8 cellular contexts compared by ENCODE assay signal in genomic region chr15:68924866-68925599, GRCh38. TPM values are rescaled to one million over a fixed set of nuclear protein-coding genes. Genes with fewer than 3 reads are reported as not detected.
DNase-seq lines count a peak whose midpoint lies in the region; ATAC-seq and TF ChIP-seq lines count a peak whose summit lies in the region.

No MANE protein-coding gene starts in this region.

- H3K27ac Mint-ChIP-seq in activated T-cell treated with anti-CD3 and anti-CD28 coated beads, Interleukin-2, amount 50 U/mL, for 24 hours = no peak overlapping the region
- H3K27ac Mint-ChIP-seq in nephron progenitor cell = no peak overlapping the region

- H3K9me2 ChIP-seq in Karpas-422 (replicated peaks; ENCODE audit: insufficient read depth, low read length) = no peaks in the 10 kb centered on the region
- no peaks in the 10 kb centered on the region for H3K9me2 ChIP-seq in PC-9 (ENCODE audit: insufficient read depth)

- H3K36me3 ChIP-seq in Karpas-422 (ENCODE audit: insufficient read depth, low read length) (no peaks in the 10 kb centered on the region), PC-9 (ENCODE audit: low read depth) (no peaks in the 10 kb centered on the region), fibroblast of lung (ENCODE audit: control insufficient read depth, insufficient read depth, low read length) (no peaks in the 10 kb centered on the region)

- H4K20me1 ChIP-seq in Karpas-422 (ENCODE audit: insufficient read depth, low read depth, low read length) (no peaks in the 10 kb centered on the region), PC-9 (ENCODE audit: insufficient read depth) (no peaks in the 10 kb centered on the region), fibroblast of lung (ENCODE audit: control insufficient read depth, extremely low read depth, insufficient read depth, low read length) (no peaks in the 10 kb centered on the region)

- intact Hi-C loops in PC-9 (cut with micrococcal nuclease; ENCODE audit: unreplicated experiment) = loop anchor here (1.0 to 5.0 kb wide), 7 partner anchors 48 to 673 kb away; no protein-coding TSS in a partner anchor

- BruUV-seq in PC-9 (replicated peaks; lab: Mats Ljungman, UMichigan) = no TSS peak

- no peak for ATAC-seq in HG03135 (IDR thresholded peaks at IDR 0.05; ENCODE audit: unreplicated experiment)

- H3K4me1 Mint-ChIP-seq in activated T-cell treated with anti-CD3 and anti-CD28 coated beads, Interleukin-2, amount 50 U/mL, for 24 hours (ENCODE audit: low read depth) = no peaks in the 10 kb centered on the region
- peaks cover 10% of the 10 kb centered on the region for H3K4me1 Mint-ChIP-seq in nephron progenitor cell

- H3K79me2 ChIP-seq in Karpas-422 (ENCODE audit: low read length) = no peaks in the 10 kb centered on the region
- H3K79me2 ChIP-seq in PC-9 (ENCODE audit: low read depth) = no peaks in the 10 kb centered on the region
- no peaks in the 10 kb centered on the region for H3K79me2 ChIP-seq in fibroblast of lung (ENCODE audit: control insufficient read depth, insufficient read depth, low read length)

- H3K4me3 ChIP-seq in Karpas-422 (ENCODE audit: low read length) = no peak overlapping the region
- no peak overlapping the region for H3K4me3 ChIP-seq in PC-9
- H3K4me3 ChIP-seq in fibroblast of lung (replicated peaks in 1 of 4; ENCODE audit: control extremely low read depth in 1 of 4, insufficient read depth in 1 of 4, low read depth in 3 of 4, low read length in 4 of 4) = no peak overlapping the region

- H3K27me3 ChIP-seq in Karpas-422 (ENCODE audit: low read length) (no peaks in the 10 kb centered on the region), PC-9 (ENCODE audit: insufficient read depth, low read depth) (no peaks in the 10 kb centered on the region), fibroblast of lung (ENCODE audit: control insufficient read depth, insufficient read depth, low read length) (peaks cover 2% of the 10 kb centered on the region)

- no peaks in the 10 kb centered on the region for H3K9me3 ChIP-seq in Karpas-422 (ENCODE audit: low read length)
- H3K9me3 ChIP-seq in PC-9 (ENCODE audit: insufficient read depth, low read depth) = no peaks in the 10 kb centered on the region
- no peaks in the 10 kb centered on the region for H3K9me3 ChIP-seq in fibroblast of lung (ENCODE audit: control insufficient read depth, insufficient read depth, low read depth, low read length)

- no peaks in the 10 kb centered on the region for H3K36me3 Mint-ChIP-seq in activated T-cell treated with anti-CD3 and anti-CD28 coated beads, Interleukin-2, amount 50 U/mL, for 24 hours (ENCODE audit: low read depth)
- H3K36me3 Mint-ChIP-seq in nephron progenitor cell (ENCODE audit: low read depth) = no peaks in the 10 kb centered on the region

- CTCF ChIA-PET in PC-9 (lab: Charles Lee) = interaction anchor here (0.6 to 1.3 kb wide), 13 partner anchors 28 to 619 kb away, joined by 3 to 14 read pairs (median 4); no protein-coding TSS in a partner anchor

- no peak overlapping the region for H3K4me3 Mint-ChIP-seq in activated T-cell treated with anti-CD3 and anti-CD28 coated beads, Interleukin-2, amount 50 U/mL, for 24 hours
- no peak overlapping the region for H3K4me3 Mint-ChIP-seq in nephron progenitor cell

- H3K9ac ChIP-seq in Karpas-422 (ENCODE audit: low read length) (no peak overlapping the region), fibroblast of lung (ENCODE audit: insufficient read depth, low read length) (no peak overlapping the region)

- peak overlapping the region; percentile 8 for H3K4me2 ChIP-seq in Karpas-422 (ENCODE audit: low read depth, low read length, poor library complexity, severe bottlenecking)
- no peak overlapping the region for H3K4me2 ChIP-seq in PC-9
- H3K4me2 ChIP-seq in fibroblast of lung (ENCODE audit: extremely low read depth, insufficient read depth, low read length) = no peak overlapping the region

- POLR2A ChIA-PET in PC-9 (lab: Charles Lee; ENCODE audit: unreplicated experiment) = no interaction called here

- no peaks in the 10 kb centered on the region for H3K9me3 Mint-ChIP-seq in activated T-cell treated with anti-CD3 and anti-CD28 coated beads, Interleukin-2, amount 50 U/mL, for 24 hours
- H3K9me3 Mint-ChIP-seq in nephron progenitor cell = peaks cover 12% of the 10 kb centered on the region

- H3F3A ChIP-seq in PC-9 (ENCODE audit: insufficient read depth, low read depth) = no peaks in the 10 kb centered on the region

- DNase-seq in DMS153 treated with DMSO at 0.1 percent for 48 hours (lab: John Stamatoyannopoulos, UW; ENCODE audit: unreplicated experiment) = peak; percentile 2
- DNase-seq in Karpas-422 = peak; percentile 91
- DNase-seq in PC-9 = peak; percentile 48 to 77
- DNase-seq in activated T-cell treated with anti-CD3 and anti-CD28 coated beads, Interleukin-2, amount 50 U/mL, for 24 hours = peak; percentile 71
- DNase-seq in fibroblast of lung (ENCODE audit: low read depth in 2 of 2) = peak; percentile 63 to 77
- DNase-seq in nephron progenitor cell = peak; percentile 84
- peak; percentile 92 for DNase-seq in superior temporal gyrus (ENCODE audit: extremely low spot score)

- peaks cover 50% of the 10 kb centered on the region for H3K27me3 Mint-ChIP-seq in activated T-cell treated with anti-CD3 and anti-CD28 coated beads, Interleukin-2, amount 50 U/mL, for 24 hours
- H3K27me3 Mint-ChIP-seq in nephron progenitor cell (ENCODE audit: low read depth, poor library complexity) = peaks cover 33% of the 10 kb centered on the region

- H2AFZ ChIP-seq in Karpas-422 (ENCODE audit: low read length) (no peak overlapping the region), PC-9 (no peak overlapping the region), fibroblast of lung (ENCODE audit: low read length) (no peak overlapping the region)

- no peak overlapping the region for H3K27ac ChIP-seq in Karpas-422 (ENCODE audit: low read length)
- H3K27ac ChIP-seq in PC-9 = no peak overlapping the region
- H3K27ac ChIP-seq in fibroblast of lung (ENCODE audit: insufficient read depth, low read length) = no peak overlapping the region

- TF ChIP-seq CTCF in PC-9 (conservative IDR thresholded peaks at IDR 0.05) (peak; percentile 86), fibroblast of lung (conservative IDR thresholded peaks at IDR 0.05 in 1 of 2, IDR thresholded peaks at IDR 0.05 in 1 of 2; ENCODE audit: low read depth in 1 of 2, low read length in 2 of 2) (peak; percentile 95 to 97), nephron progenitor cell (IDR thresholded peaks at IDR 0.05) (peak; percentile 88)

- peaks cover 14% of the 10 kb centered on the region for H3K4me1 ChIP-seq in Karpas-422 (ENCODE audit: low read length)
- no peaks in the 10 kb centered on the region for H3K4me1 ChIP-seq in PC-9 (replicated peaks; ENCODE audit: insufficient read depth)
- no peaks in the 10 kb centered on the region for H3K4me1 ChIP-seq in fibroblast of lung (ENCODE audit: control insufficient read depth, extremely low read depth, insufficient read depth, low read length)

RNA-seq across cellular contexts. Expression of gene SPESP1, which starts 5.3 kb away (rescaled TPM):
- total RNA-seq in Karpas-422 (2014; rRNA removed; shearing (Covaris generic); ENCODE audit: low replicate concordance) = not detected in 2 replicates
- total RNA-seq in PC-9 (2021) (not detected in 2 replicates), fibroblast of lung (4.6 and 8.2 TPM in 2 replicates)
- 6.4 and 8.5 TPM in 2 replicates for polyA plus RNA-seq in fibroblast of lung
- polyA plus RNA-seq in fibroblast of lung (2012) = 3.0 and 5.6 TPM in 2 replicates
- polyA minus RNA-seq in fibroblast of lung (ENCODE audit: low replicate concordance) = 11.8 TPM in 1 of 2 replicates, not detected in the other

Comparison
In these comparisons a context has a peak if more than half of its experiments do, and no peak if none do; other contexts are left out.
1. DNase-seq: peak in every context shown above with its lines; median percentile 92 in superior temporal gyrus; 91 in Karpas-422; 84 in nephron progenitor cell; 71 in activated T-cell treated with anti-CD3 and anti-CD28 coated beads, Interleukin-2, amount 50 U/mL, for 24 hours; 70 in fibroblast of lung; 62 in PC-9; 2 in DMS153 treated with DMSO at 0.1 percent for 48 hours.